24 cellular contexts compared by ENCODE assay signal in the genomic region with DNA sequence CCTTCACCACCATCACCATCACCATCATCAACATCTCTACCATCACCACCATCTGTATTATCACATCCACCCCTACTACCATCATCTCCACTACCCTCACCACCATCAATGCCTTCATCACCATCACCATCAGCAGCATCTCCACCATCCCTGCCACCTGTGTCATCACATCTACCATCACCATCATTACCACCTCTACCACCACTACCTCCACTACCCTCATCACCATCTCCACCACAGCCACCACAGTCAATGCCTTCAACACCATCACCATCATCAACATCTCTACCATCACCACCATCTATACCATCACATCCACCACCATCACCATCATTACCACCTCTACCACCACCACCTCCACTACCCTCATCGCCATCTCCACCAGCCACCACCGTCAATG.
DNase-seq lines count a peak whose midpoint lies in the region; ATAC-seq, FAIRE-seq and TF ChIP-seq lines count a peak whose summit lies in the region.
"Had no signal": no experiment of that assay in that cellular context is flagged by ENCODE, and none has a peak within 500 bp of the region (broad histone marks: within the 10 kb centered on the region; RNA-seq: fewer than 3 reads in every experiment).

No MANE protein-coding gene starts in this region.

- no peaks in the 10 kb centered on the region for H3K9me1 ChIP-seq in K562 (ENCODE audit: control insufficient read depth, insufficient read depth, low read length)

- intact Hi-C loops in HepG2 (cut with micrococcal nuclease; ENCODE audit: unreplicated experiment) (no loop called here), right lobe of liver (cut with DNase I) (no loop called here), K562 (cut with micrococcal nuclease) (no loop called here)

- POLR2A ChIA-PET in HepG2 (lab: Yijun Ruan, JAX), result no interaction called here
- POLR2A ChIA-PET in K562 (lab: Yijun Ruan, JAX), result no interaction called here
- POLR2A ChIA-PET in activated CD4-positive, alpha-beta memory T cell treated with anti-CD3 and anti-CD28 coated beads, Interleukin-2, amount 10 ng/mL, durations not matched to agents 7 days and 5 days (lab: Charles Lee), result no interaction called here

- H4K8ac ChIP-seq in trophoblast cell (ENCODE audit: low read depth, low read length), result no peak overlapping the region

- H3K36me3 Mint-ChIP-seq in activated CD4-positive, alpha-beta memory T cell treated with anti-CD3 and anti-CD28 coated beads, Interleukin-2, amount 10 ng/mL, durations not matched to agents 7 days and 5 days (ENCODE audit: low read depth), result peaks cover 5% of the 10 kb centered on the region
- H3K36me3 Mint-ChIP-seq: CD14-positive monocyte had no signal

- H3K4me1 ChIP-seq in HepG2 (ENCODE audit: insufficient read depth, low read length), result peaks cover 13% of the 10 kb centered on the region
- H3K4me1 ChIP-seq in right lobe of liver, result no peaks in the 10 kb centered on the region
- H3K4me1 ChIP-seq in K562 (replicated peaks in 1 of 2; ENCODE audit: control insufficient read depth in 2 of 2, insufficient read depth in 2 of 2, low read length in 2 of 2), result peaks cover 0 to 5% of the 10 kb centered on the region in 2 experiments; a peak in 2 of 5 replicates
- peaks cover 7% of the 10 kb centered on the region in 2 experiments for H3K4me1 ChIP-seq in trophoblast cell (ENCODE audit: control insufficient read depth in 1 of 2, insufficient read depth in 2 of 2, low read length in 2 of 2)
- peaks cover 0 to 4% (median 0%) of the 10 kb centered on the region in 4 donors for H3K4me1 ChIP-seq in Peyer's patch

- no peak overlapping the region for H2BK120ac ChIP-seq in trophoblast cell (ENCODE audit: insufficient read depth, low read length, poor library complexity)

- H3K9me3 Mint-ChIP-seq in activated CD4-positive, alpha-beta memory T cell treated with anti-CD3 and anti-CD28 coated beads, Interleukin-2, amount 10 ng/mL, durations not matched to agents 7 days and 5 days, result peaks cover 15% of the 10 kb centered on the region
- H3K9me3 Mint-ChIP-seq: CD4-positive, alpha-beta T cell had no signal

- DNase-seq in HepG2 (ENCODE audit: low spot score) (no peak), right lobe of liver (no peak), K562 (ENCODE audit: extremely low read depth in 1 of 4, low spot score in 3 of 4) (no peak), trophoblast cell (no peak), NCI-H1436 treated with DMSO at 0.1 percent for 48 hours (lab: John Stamatoyannopoulos, UW) (no peak), Peyer's patch (no peak)
- DNase-seq in activated CD4-positive, alpha-beta memory T cell treated with anti-CD3 and anti-CD28 coated beads, Interleukin-2, amount 10 ng/mL, durations not matched to agents 7 days and 5 days, result no peak
- DNase-seq: CD4-positive, alpha-beta T cell; CD8-positive, alpha-beta memory T cell; DMS 273 treated with DMSO at 0.1 percent for 48 hours; DMS79; EL; GDM1; GOT3; H7; HCEC 1CT had no signal

- ATAC-seq in HepG2 (no peak), right lobe of liver (no peak), K562 (no peak)
- ATAC-seq: GM12878 had no signal

- in situ Hi-C loops in HepG2 (cut with HindIII; ENCODE audit: extremely low pct_ligation_motif_present, low pct_unique_long_range_greater_than_20kb) (no loop called here), K562 (cut with MboI) (no loop called here)

- no peak for FAIRE-seq in HepG2 (lab: Jason Lieb, UNC)
- no peak for FAIRE-seq in K562 (lab: Jason Lieb, UNC)
- FAIRE-seq: A204.1, D721Med, GM12878, GM18507 had no signal

- H3K9me3 ChIP-seq in HepG2 (ENCODE audit: low read length) (no peaks in the 10 kb centered on the region), right lobe of liver (no peaks in the 10 kb centered on the region), K562 (replicated peaks; ENCODE audit: control insufficient read depth, insufficient read depth, low read depth, low read length) (no peaks in the 10 kb centered on the region), trophoblast cell (ENCODE audit: insufficient read depth, low read depth, low read length) (peaks cover 5% of the 10 kb centered on the region), Peyer's patch (peaks cover 0 to under 1% (median 0%) of the 10 kb centered on the region in 4 donors)

- no peak overlapping the region for H3K4ac ChIP-seq in trophoblast cell (ENCODE audit: low read depth, low read length)

- peak overlapping the region; percentile 50 for H3K23ac ChIP-seq in trophoblast cell (ENCODE audit: low read length)

- H2AK5ac ChIP-seq in trophoblast cell (ENCODE audit: low read length), result no peak overlapping the region

- H4K20me1 ChIP-seq in HepG2 (ENCODE audit: insufficient read depth, low read length) (no peaks in the 10 kb centered on the region), K562 (replicated peaks; ENCODE audit: control insufficient read depth, insufficient read depth, low read length) (no peaks in the 10 kb centered on the region)
- H4K20me1 ChIP-seq: BLaER1 treated with 17β-estradiol and CSF1 and Interleukin-3, amounts not matched to agents 10 nM and 100 nM had no signal

- H3K18ac ChIP-seq in trophoblast cell (ENCODE audit: low read length), result no peak overlapping the region

- H3K36me3 ChIP-seq in HepG2 (replicated peaks in 1 of 2; ENCODE audit: control insufficient read depth in 1 of 2, insufficient read depth in 2 of 2, low read length in 2 of 2) (no peaks in the 10 kb centered on the region), right lobe of liver (no peaks in the 10 kb centered on the region), K562 (ENCODE audit: control insufficient read depth, insufficient read depth, low read length) (no peaks in the 10 kb centered on the region), trophoblast cell (ENCODE audit: control insufficient read depth in 1 of 2, insufficient read depth in 2 of 2, low read length in 2 of 2) (no peaks in the 10 kb centered on the region), Peyer's patch (no peaks in the 10 kb centered on the region)
- H3K36me3 ChIP-seq: BLaER1 treated with 17β-estradiol and CSF1 and Interleukin-3, amounts not matched to agents 10 nM and 100 nM had no signal

- H3K27me3 ChIP-seq in HepG2 (ENCODE audit: control insufficient read depth in 1 of 2, insufficient read depth in 2 of 2, low read length in 2 of 2) (no peaks in the 10 kb centered on the region), right lobe of liver (no peaks in the 10 kb centered on the region), K562 (ENCODE audit: control insufficient read depth in 2 of 2, insufficient read depth in 2 of 2, low read length in 2 of 2) (no peaks in the 10 kb centered on the region; a peak in 1 of 5 replicates), trophoblast cell (ENCODE audit: insufficient read depth, low read length) (no peaks in the 10 kb centered on the region), Peyer's patch (no peaks in the 10 kb centered on the region)

- no peaks in the 10 kb centered on the region for H3K4me1 Mint-ChIP-seq in activated CD4-positive, alpha-beta memory T cell treated with anti-CD3 and anti-CD28 coated beads, Interleukin-2, amount 10 ng/mL, durations not matched to agents 7 days and 5 days
- H3K4me1 Mint-ChIP-seq: CD8-positive, alpha-beta memory T cell had no signal

- no peak overlapping the region for H2AFZ ChIP-seq in HepG2 (ENCODE audit: low read length)
- H2AFZ ChIP-seq in K562 (ENCODE audit: low read depth, low read length), result no peak overlapping the region
- no peak overlapping the region for H2AFZ ChIP-seq in trophoblast cell (ENCODE audit: insufficient read depth, low read length, poor library complexity)

- CTCF ChIA-PET in HepG2 (lab: Yijun Ruan, JAX; ENCODE audit: low intra/inter-chr PET ratio, low total read pairs), result no interaction called here
- CTCF ChIA-PET in K562 (lab: Yijun Ruan, JAX; ENCODE audit: low intra/inter-chr PET ratio), result no interaction called here
- CTCF ChIA-PET in activated CD4-positive, alpha-beta memory T cell treated with anti-CD3 and anti-CD28 coated beads, Interleukin-2, amount 10 ng/mL, durations not matched to agents 7 days and 5 days (lab: Charles Lee), result no interaction called here

- H3K27me3 Mint-ChIP-seq in activated CD4-positive, alpha-beta memory T cell treated with anti-CD3 and anti-CD28 coated beads, Interleukin-2, amount 10 ng/mL, durations not matched to agents 7 days and 5 days, result peaks cover 6% of the 10 kb centered on the region

- BruUV-seq in HepG2 (replicated peaks; lab: Mats Ljungman, UMichigan) (no TSS peak), K562 (replicated peaks; lab: Mats Ljungman, UMichigan) (no TSS peak)

- TF ChIP-seq CTCF in HepG2 (CRISPR knock-in tag; IDR thresholded peaks at IDR 0.05) (no peak), right lobe of liver (IDR thresholded peaks at IDR 0.05) (no peak), K562 (IDR thresholded peaks at IDR 0.05 in 2 of 3, conservative IDR thresholded peaks at IDR 0.05 in 1 of 3; ENCODE audit: insufficient read depth in 2 of 3, low read depth in 1 of 3, low read length in 3 of 3) (no peak), Peyer's patch (IDR thresholded peaks at IDR 0.05) (no peak)

- H3K14ac ChIP-seq in trophoblast cell (ENCODE audit: low read length), result no peak overlapping the region

- no peak overlapping the region for H4K91ac ChIP-seq in trophoblast cell (ENCODE audit: low read depth, low read length)

- no peak overlapping the region for H3K9ac ChIP-seq in HepG2 (ENCODE audit: insufficient read depth, low read depth, low read length)
- H3K9ac ChIP-seq in K562 (ENCODE audit: insufficient read depth in 1 of 2, low read depth in 2 of 2, low read length in 2 of 2), result no peak overlapping the region
- H3K9ac ChIP-seq in trophoblast cell (ENCODE audit: low read length), result no peak overlapping the region
- H3K9ac ChIP-seq: BLaER1 treated with 17β-estradiol and CSF1 and Interleukin-3, amounts not matched to agents 10 nM and 100 nM had no signal

- H3K4me2 ChIP-seq in HepG2 (ENCODE audit: low read depth, low read length) (no peak overlapping the region), K562 (ENCODE audit: insufficient read depth, low read length) (no peak overlapping the region), trophoblast cell (ENCODE audit: low read length) (no peak overlapping the region)

- 54% methylated on average over 2 of the region's 2 CpGs for WGBS in HepG2 (ENCODE audit: low lambda C conversion rate)
- 100% methylated on average over 2 of the region's 2 CpGs for WGBS in right lobe of liver (ENCODE audit: insufficient coverage, low coverage, low lambda C conversion rate, missing lambda C conversion rate)
- WGBS in K562 (ENCODE audit: insufficient coverage, low coverage, missing lambda C conversion rate), result 9% methylated on average over 2 of the region's 2 CpGs
- WGBS in trophoblast cell (ENCODE audit: extremely low coverage, insufficient coverage, insufficient read length), result no CpG with 5 or more reads among the region's 2 CpGs

- H3K4me3 ChIP-seq in HepG2 (replicated peaks in 1 of 3; ENCODE audit: insufficient read depth in 1 of 3, low read depth in 2 of 3, low read length in 3 of 3), result no peak overlapping the region
- H3K4me3 ChIP-seq in right lobe of liver, result no peak overlapping the region
- no peak overlapping the region for H3K4me3 ChIP-seq in K562
- peak overlapping the region; percentile 58 for H3K4me3 ChIP-seq in trophoblast cell (ENCODE audit: low read depth, low read length)
- H3K4me3 ChIP-seq in Peyer's patch, result no peak overlapping the region
- H3K4me3 ChIP-seq: BLaER1 treated with 17β-estradiol and CSF1 and Interleukin-3, amounts not matched to agents 10 nM and 100 nM; GM12878 had no signal

- no peak overlapping the region for H2BK5ac ChIP-seq in trophoblast cell (ENCODE audit: low read depth, low read length, poor library complexity)

- H3K4me3 Mint-ChIP-seq in activated CD4-positive, alpha-beta memory T cell treated with anti-CD3 and anti-CD28 coated beads, Interleukin-2, amount 10 ng/mL, durations not matched to agents 7 days and 5 days, result no peak overlapping the region
- H3K4me3 Mint-ChIP-seq: B cell; CD14-positive monocyte; CD4-positive, alpha-beta T cell; CD8-positive, alpha-beta memory T cell had no signal

- H3K79me2 ChIP-seq in HepG2 (ENCODE audit: insufficient read depth, low read length) (no peaks in the 10 kb centered on the region), K562 (ENCODE audit: control insufficient read depth, insufficient read depth, low read length) (no peaks in the 10 kb centered on the region), trophoblast cell (ENCODE audit: control insufficient read depth, insufficient read depth, low read length, poor library complexity) (no peaks in the 10 kb centered on the region)

- no peak overlapping the region for H2BK12ac ChIP-seq in trophoblast cell (ENCODE audit: low read length)

- no peak overlapping the region for H3K27ac Mint-ChIP-seq in activated CD4-positive, alpha-beta memory T cell treated with anti-CD3 and anti-CD28 coated beads, Interleukin-2, amount 10 ng/mL, durations not matched to agents 7 days and 5 days
- H3K27ac Mint-ChIP-seq: B cell; CD4-positive, alpha-beta T cell had no signal

- TF ChIP-seq POLR2A in HepG2 (IDR thresholded peaks at IDR 0.05; ENCODE audit: insufficient read depth in 1 of 2, low read depth in 2 of 2, low read length in 2 of 2) (no peak), right lobe of liver (IDR thresholded peaks at IDR 0.05) (no peak), K562 (conservative IDR thresholded peaks at IDR 0.05) (no peak), Peyer's patch (IDR thresholded peaks at IDR 0.05) (no peak)

- peaks cover 3% of the 10 kb centered on the region for H3K79me1 ChIP-seq in trophoblast cell (ENCODE audit: low read length)

- TF ChIP-seq EP300 in HepG2 (IDR thresholded peaks at IDR 0.05; ENCODE audit: low read depth in 2 of 2, low read length in 2 of 2), result no peak
- TF ChIP-seq EP300 in HepG2 (CRISPR knock-in tag; IDR thresholded peaks at IDR 0.05; ENCODE audit: borderline replicate concordance), result no peak
- TF ChIP-seq EP300 in K562 (IDR thresholded peaks at IDR 0.05; ENCODE audit: low read length), result no peak

- no peak for TF ChIP-seq RAD21 in HepG2 (CRISPR knock-in tag; IDR thresholded peaks at IDR 0.05)
- no peak for TF ChIP-seq RAD21 in K562 (CRISPR knock-in tag; conservative IDR thresholded peaks at IDR 0.05 in 1 of 2, IDR thresholded peaks at IDR 0.05 in 1 of 2)

- H3K27ac ChIP-seq in HepG2 (ENCODE audit: extremely low read length, insufficient read depth, low read length), result no peak overlapping the region
- H3K27ac ChIP-seq in right lobe of liver, result no peak overlapping the region
- no peak overlapping the region for H3K27ac ChIP-seq in K562 (ENCODE audit: extremely low read depth, low read depth, low read length)
- no peak overlapping the region for H3K27ac ChIP-seq in trophoblast cell (ENCODE audit: low read depth, low read length)
- no peak overlapping the region for H3K27ac ChIP-seq in Peyer's patch
- H3K27ac ChIP-seq: 22Rv1; BLaER1 treated with 17β-estradiol and CSF1 and Interleukin-3, amounts not matched to agents 10 nM and 100 nM had no signal

- no peak overlapping the region for H4K12ac ChIP-seq in trophoblast cell (ENCODE audit: low read depth, low read length)
